9 cellular contexts compared by ENCODE assay signal in the genomic region with DNA sequence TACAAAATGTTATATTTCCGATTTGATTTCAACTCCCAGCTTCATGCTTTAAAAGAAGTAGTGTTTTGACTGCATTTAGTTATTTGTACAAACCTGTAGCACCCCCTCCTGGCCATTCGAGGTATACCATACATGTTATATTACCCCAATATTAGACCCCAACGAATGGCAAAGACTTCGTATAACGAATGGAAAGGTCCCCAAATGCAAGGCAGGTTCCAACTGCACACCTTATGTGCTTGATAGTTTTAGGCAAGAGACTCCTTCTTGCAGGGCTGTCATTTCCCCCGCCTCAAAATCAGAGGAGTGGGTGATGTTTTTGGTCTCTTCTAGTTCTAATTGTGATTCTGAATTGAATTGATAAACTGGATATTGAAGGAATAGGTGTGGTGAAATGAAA.
DNase-seq lines count a peak whose midpoint lies in the region; ATAC-seq and TF ChIP-seq lines count a peak whose summit lies in the region.
"Had no signal": no experiment of that assay in that cellular context is flagged by ENCODE, and none has a peak within 500 bp of the region (broad histone marks: within the 10 kb centered on the region; RNA-seq: fewer than 3 reads in every experiment).

No MANE protein-coding gene starts in this region.

- H3K36me3 Mint-ChIP-seq in CD4-positive, alpha-beta T cell (ENCODE audit: low read depth): peaks cover 35% of the 10 kb centered on the region

- H3K4me1 Mint-ChIP-seq in CD4-positive, alpha-beta T cell (ENCODE audit: low read depth): peaks cover 32% of the 10 kb centered on the region

- POLR2A ChIA-PET in CD4-positive, alpha-beta T cell (lab: Charles Lee): interaction anchor here (1.0 to 3.2 kb wide), 4 partner anchors 11 to 271 kb away, joined by 3 to 12 read pairs (median 4); no protein-coding TSS in a partner anchor

- peak; percentile 82 for TF ChIP-seq CTCF in CD4-positive, alpha-beta T cell (IDR thresholded peaks at IDR 0.05)

- CTCF ChIA-PET in CD4-positive, alpha-beta T cell (lab: Charles Lee): interaction anchor here (0.7 to 4.2 kb wide), 16 partner anchors 11 to 269 kb away, joined by 3 to 27 read pairs (median 5); no protein-coding TSS in a partner anchor

- ATAC-seq in CD4-positive, alpha-beta T cell (ENCODE audit: poor library complexity): peak; percentile 65
- ATAC-seq in GM19035 (IDR thresholded peaks at IDR 0.05; ENCODE audit: unreplicated experiment): peak; percentile 48
- no peak for ATAC-seq in GM19328 (IDR thresholded peaks at IDR 0.05; ENCODE audit: unreplicated experiment)
- ATAC-seq: left colon had no signal

- no peaks in the 10 kb centered on the region for H3K27me3 Mint-ChIP-seq in CD4-positive, alpha-beta T cell

- intact Hi-C loops in CD4-positive, alpha-beta T cell (cut with DNase I, micrococcal nuclease): loop anchor here (1.0 to 2.0 kb wide), 3 partner anchors 159 to 268 kb away; no protein-coding TSS in a partner anchor

- no peak overlapping the region for H3K27ac ChIP-seq in CD4-positive, alpha-beta T cell (ENCODE audit: low read depth, low read length)

- DNase-seq in CD4-positive, alpha-beta T cell: peak in 9 of 10 experiments; percentile 25 to 61 (median 54)
- peak; percentile 15 for DNase-seq in NCI-H82 treated with DMSO at 0.1 percent for 48 hours (lab: John Stamatoyannopoulos, UW; ENCODE audit: unreplicated experiment)
- DNase-seq in activated naive CD4-positive, alpha-beta T cell (lab: John Stamatoyannopoulos, UW): peak in 3 of 4 experiments; percentile 10 to 37 (median 31)
- DNase-seq in iPS-NIHi11 (ENCODE audit: low spot score): peak; percentile 49
- peak; percentile 20 to 66 (median 46) for DNase-seq in stimulated activated naive CD4-positive, alpha-beta T cell (lab: John Stamatoyannopoulos, UW)
- no peak for DNase-seq in NCI-H2107 (lab: John Stamatoyannopoulos, UW)

- H3K27me3 ChIP-seq in CD4-positive, alpha-beta T cell (ENCODE audit: control insufficient read depth, insufficient read depth, low read length): no peaks in the 10 kb centered on the region

- H3K9me3 ChIP-seq in CD4-positive, alpha-beta T cell (ENCODE audit: control insufficient read depth, low read length): no peaks in the 10 kb centered on the region

- H3K9me3 Mint-ChIP-seq in CD4-positive, alpha-beta T cell: no peaks in the 10 kb centered on the region

- H3K4me3 Mint-ChIP-seq in CD4-positive, alpha-beta T cell: no peak overlapping the region

- no peak overlapping the region for H3K27ac Mint-ChIP-seq in CD4-positive, alpha-beta T cell
